Comparison of ENCODE assay signal across 19 cellular contexts in the genomic region with DNA sequence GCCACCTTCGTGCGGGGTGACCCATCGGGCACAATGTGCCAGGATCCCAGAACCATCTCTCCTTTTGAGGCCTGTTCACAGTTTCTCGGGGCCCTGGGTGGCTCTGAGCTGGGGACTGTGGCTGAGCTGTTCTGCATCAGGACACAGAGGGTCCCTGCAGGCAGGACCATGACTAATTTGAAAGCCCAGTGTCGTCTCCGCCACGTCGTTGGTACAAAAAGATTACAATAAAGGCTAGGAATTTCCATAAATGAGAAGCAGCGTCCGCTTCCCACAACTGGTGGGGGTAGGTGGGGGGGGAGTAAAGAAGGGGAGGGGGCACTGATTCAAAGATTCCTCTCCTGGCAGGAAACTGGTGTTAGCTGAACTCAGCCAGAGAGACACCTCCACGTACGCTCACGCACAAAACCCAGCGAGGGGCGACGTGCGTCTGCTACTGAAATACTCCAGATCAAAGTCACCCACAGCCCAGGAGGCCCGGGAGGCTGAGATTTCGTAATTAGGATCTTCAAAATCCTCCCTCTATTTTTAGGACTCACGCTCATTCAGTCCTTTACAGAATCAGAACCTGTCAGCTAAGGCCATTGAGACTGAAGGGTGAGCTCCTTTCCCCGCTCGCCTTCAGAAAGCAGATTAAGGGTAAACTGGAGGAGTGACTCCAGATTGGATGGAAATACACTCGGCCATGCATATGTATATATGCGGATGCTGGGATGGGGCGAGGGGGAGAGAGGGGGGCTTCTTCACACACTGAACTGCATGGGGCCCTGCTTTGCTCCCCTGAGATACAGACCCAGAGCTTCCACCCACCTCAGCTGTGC. TPM values are rescaled to one million over a fixed set of nuclear protein-coding genes. Genes with fewer than 3 reads are reported as not detected.
DNase-seq lines count a peak whose midpoint lies in the region; ATAC-seq and TF ChIP-seq lines count a peak whose summit lies in the region.
"Had no signal": no experiment of that assay in that cellular context is flagged by ENCODE, and none has a peak within 500 bp of the region (broad histone marks: within the 10 kb centered on the region; RNA-seq: fewer than 3 reads in every experiment).

No MANE protein-coding gene starts in this region.

- no peak overlapping the region for H2BK5ac ChIP-seq in H9 (ENCODE audit: insufficient read length, low read length)

- no peak overlapping the region for H2AK5ac ChIP-seq in H9 (ENCODE audit: insufficient read length, low read length)

- H2BK120ac ChIP-seq in H9 (ENCODE audit: low read depth, low read length, poor library complexity, severe bottlenecking): no peak overlapping the region

- peak; percentile 87 to 91 (median 88) for ATAC-seq in psoas muscle
- no peak for ATAC-seq in HG02938 (IDR thresholded peaks at IDR 0.05; ENCODE audit: unreplicated experiment)
- no peak for ATAC-seq in omental fat pad (ENCODE audit: low FRiP score)
- ATAC-seq: activated T-helper 17 cell treated with anti-CD3 and anti-CD28 coated beads, Interleukin-2, amount 50 U/mL, for 72 hours; mucosa of descending colon had no signal

- H3K4me1 ChIP-seq in H9 (ENCODE audit: insufficient read depth, low read length) (peaks cover 21% of the 10 kb centered on the region; the same call in 1 of the 2 replicates), right atrium auricular region (peaks cover 0 to 22% of the 10 kb centered on the region in 2 donors), psoas muscle (peaks cover 64% of the 10 kb centered on the region)

- no peak overlapping the region for H3T11ph ChIP-seq in H9 (ENCODE audit: low read length)

- H3K23me2 ChIP-seq in H9 (ENCODE audit: insufficient read length, low read depth, low read length, poor library complexity, severe bottlenecking): peaks cover 5% of the 10 kb centered on the region

- no peak overlapping the region for H4K91ac ChIP-seq in H9 (ENCODE audit: insufficient read length, low read depth, low read length)

- peaks cover 72% of the 10 kb centered on the region for H3K27me3 Mint-ChIP-seq in H9 (ENCODE audit: low read depth)

- H3K36me3 Mint-ChIP-seq in H9 (ENCODE audit: insufficient read depth in 1 of 3, low read depth in 3 of 3): peaks cover 0 to 5% (median 0%) of the 10 kb centered on the region in 3 experiments; a peak in 1 of 7 replicates

- peaks cover under 1% of the 10 kb centered on the region; the same call in 1 of the 2 replicates for H3K27me3 ChIP-seq in H9 (ENCODE audit: insufficient read depth, low read length)
- H3K27me3 ChIP-seq in right atrium auricular region: no peaks in the 10 kb centered on the region
- H3K27me3 ChIP-seq in psoas muscle (ENCODE audit: insufficient read depth in 3 of 3, low read length in 2 of 3): no peaks in the 10 kb centered on the region

- H3K4ac ChIP-seq in H9 (ENCODE audit: low read depth, low read length): no peak overlapping the region

- H3K9me3 ChIP-seq in H9 (ENCODE audit: control insufficient read depth, low read depth, low read length): no peaks in the 10 kb centered on the region
- no peaks in the 10 kb centered on the region for H3K9me3 ChIP-seq in right atrium auricular region
- H3K9me3 ChIP-seq in psoas muscle: no peaks in the 10 kb centered on the region
- H3K9me3 ChIP-seq: mucosa of descending colon had no signal

- no peak overlapping the region for H2BK12ac ChIP-seq in H9 (ENCODE audit: insufficient read length, low read depth, low read length)

- no peaks in the 10 kb centered on the region for H4K20me1 ChIP-seq in H9 (ENCODE audit: control insufficient read depth, insufficient read depth, insufficient read length)

- no peak overlapping the region for H2BK15ac ChIP-seq in H9 (ENCODE audit: low read depth, low read length)

- no peak overlapping the region for H2BK20ac ChIP-seq in H9 (ENCODE audit: low read depth, low read length, poor library complexity, severe bottlenecking)

- H3K79me1 ChIP-seq in H9 (ENCODE audit: insufficient read depth, low read depth, low read length, poor library complexity, severe bottlenecking): no peaks in the 10 kb centered on the region

- H3K23ac ChIP-seq in H9 (ENCODE audit: insufficient read length, low read depth, low read length): no peak overlapping the region

- no CpG with 5 or more reads among the region's 25 CpGs for WGBS in H9 (ENCODE audit: extremely low coverage, insufficient read length, low lambda C conversion rate)
- 42 to 66% (median 47%) methylated on average over 25 of the region's 25 CpGs for WGBS in psoas muscle, 3 donors

- TF ChIP-seq CTCF in H9 (conservative IDR thresholded peaks at IDR 0.05) (no peak), coronary artery (IDR thresholded peaks at IDR 0.05) (no peak), right atrium auricular region (IDR thresholded peaks at IDR 0.05) (no peak), psoas muscle (IDR thresholded peaks at IDR 0.05) (no peak), omental fat pad (IDR thresholded peaks at IDR 0.05) (no peak)

- peak overlapping the region; percentile 62 for H3K4me3 ChIP-seq in coronary artery
- peak overlapping the region in 1 of 2 donors; percentile 12 for H3K4me3 ChIP-seq in right atrium auricular region
- peak overlapping the region; percentile 47 for H3K4me3 ChIP-seq in psoas muscle
- H3K4me3 ChIP-seq: mucosa of descending colon had no signal

- no peaks in the 10 kb centered on the region for H3K9me3 Mint-ChIP-seq in H9
- H3K9me3 Mint-ChIP-seq: activated T-helper 17 cell treated with anti-CD3 and anti-CD28 coated beads, Interleukin-2, amount 50 U/mL, for 72 hours had no signal

- H3K4me3 Mint-ChIP-seq in H9: peak overlapping the region in 1 of 2 experiments; percentile 74; a peak in 3 of 5 replicates
- H3K4me3 Mint-ChIP-seq: activated T-helper 17 cell treated with anti-CD3 and anti-CD28 coated beads, Interleukin-2, amount 50 U/mL, for 72 hours had no signal

- H2AFZ ChIP-seq in H9 (ENCODE audit: low read length): no peak overlapping the region

- no peak overlapping the region for H3K14ac ChIP-seq in H9 (ENCODE audit: insufficient read depth, low read length)

- H3K27ac ChIP-seq in H9 (ENCODE audit: insufficient read length, low read depth, low read length): no peak overlapping the region
- H3K27ac ChIP-seq in coronary artery: peak overlapping the region; percentile 93 to 94
- peak overlapping the region; percentile 71 to 93 for H3K27ac ChIP-seq in right atrium auricular region
- peak overlapping the region; percentile 94 for H3K27ac ChIP-seq in psoas muscle
- H3K27ac ChIP-seq: HL-60, KMS-11, VCaP had no signal

- H3K56ac ChIP-seq in H9 (ENCODE audit: insufficient read length, low read depth, low read length): no peak overlapping the region

- no peak overlapping the region for H3K4me2 ChIP-seq in H9 (ENCODE audit: insufficient read depth, insufficient read length, low read length)
- H3K4me2 ChIP-seq: KMS-11 had no signal

- DNase-seq in H9: no peak
- DNase-seq in coronary artery (ENCODE audit: low spot score): no peak
- DNase-seq in right atrium auricular region (ENCODE audit: low spot score): no peak
- peak in 1 of 2 donors; percentile 68 for DNase-seq in psoas muscle
- no peak for DNase-seq in omental fat pad (ENCODE audit: low spot score)
- DNase-seq in UCSD-AML1 (lab: John Stamatoyannopoulos, UW; ENCODE audit: unreplicated experiment): no peak
- no peak for DNase-seq in foreskin melanocyte
- DNase-seq: COR-L47; effector CD8-positive, alpha-beta T cell; kidney glomerular epithelial cell; mucosa of descending colon; NCI-H1105 treated with DMSO at 0.1 percent for 48 hours; stimulated activated CD4-positive, alpha-beta T cell treated with anti-CD3 and anti-CD28 coated beads, Interleukin-1b, Interleukin-23, amount 100 ng/mL, for 48 hours; trophoblast cell had no signal

- peaks cover 62 to 73% of the 10 kb centered on the region in 2 experiments for H3K4me1 Mint-ChIP-seq in H9
- H3K4me1 Mint-ChIP-seq: activated T-helper 17 cell treated with anti-CD3 and anti-CD28 coated beads, Interleukin-2, amount 50 U/mL, for 72 hours had no signal

- no peaks in the 10 kb centered on the region for H3K79me2 ChIP-seq in H9 (ENCODE audit: insufficient read depth, low read length)

- no peak overlapping the region for H3K9ac ChIP-seq in H9 (ENCODE audit: extremely low read depth, insufficient read length, low read length)
- H3K9ac ChIP-seq: KMS-11 had no signal

- no peak overlapping the region for H4K8ac ChIP-seq in H9 (replicated peaks; ENCODE audit: insufficient read length, low read depth, low read length)

- peak overlapping the region in 2 of 3 experiments; percentile 16 to 97; a peak in 2 of 7 replicates for H3K27ac Mint-ChIP-seq in H9
- H3K27ac Mint-ChIP-seq: activated T-helper 17 cell treated with anti-CD3 and anti-CD28 coated beads, Interleukin-2, amount 50 U/mL, for 72 hours had no signal

- intact Hi-C loops in psoas muscle (cut with DNase I): no loop called here

- H4K5ac ChIP-seq in H9 (ENCODE audit: insufficient read length, low read depth, low read length): no peak overlapping the region

- no peak overlapping the region for H3K18ac ChIP-seq in H9 (ENCODE audit: insufficient read length, low read depth, low read length)

- H3K36me3 ChIP-seq in right atrium auricular region (no peaks in the 10 kb centered on the region), psoas muscle (ENCODE audit: insufficient read depth in 1 of 2, low read depth in 1 of 2) (no peaks in the 10 kb centered on the region)

RNA-seq across cellular contexts. Expression of gene MN1, which starts 10.9 kb away (rescaled TPM):
- total RNA-seq in H9 (2021): 2.7 and 2.8 TPM in 2 replicates
- total RNA-seq in right atrium auricular region: 10 to 100 TPM; 13.0 to 14.3 TPM
- total RNA-seq in psoas muscle: 10 to 100 TPM in 3 of 4 donors, 1 to 10 TPM in 1; 7.3 to 39.3 (median 21.3) TPM
- polyA plus RNA-seq in psoas muscle: 10 to 100 TPM in 2 of 3 donors, 1 to 10 TPM in 1; 4.3 to 17.6 (median 14.8) TPM
- total RNA-seq in omental fat pad: 10 to 100 TPM in 1 of 4 donors, 1 to 10 TPM in 3; 4.8 to 16.5 (median 8.9) TPM

Comparison
In these comparisons a context has a peak if more than half of its experiments do, and no peak if none do; other contexts are left out.
1. ATAC-seq: peak in psoas muscle (4 of 4); none in HG02938 (single experiment) and omental fat pad (single experiment).